ENCODE assay signal across 24 cellular contexts in genomic region chr19:55698256-55698655, GRCh38. TPM values are rescaled to one million over a fixed set of nuclear protein-coding genes. Genes with fewer than 3 reads are reported as not detected.
"Had no signal": no experiment of that assay in that cellular context is flagged by ENCODE, and none has a peak within 500 bp of the region (broad histone marks: within the 10 kb centered on the region; RNA-seq: fewer than 3 reads in every experiment).

No MANE protein-coding gene starts in this region.

- DNase-seq: activated CD4-positive, alpha-beta T cell treated with anti-CD3 and anti-CD28 coated beads, Interleukin-2, amount 10 ng/mL, durations not matched to agents 7 days and 5 days; activated naive CD4-positive, alpha-beta T cell treated with Interleukin-2 at 50 U/mL for 16 hours; brain microvascular endothelial cell; central memory CD4-positive, alpha-beta T cell; colonic mucosa; hypothalamus; islet precursor cell; nephron progenitor cell; occipital lobe; small intestine; stimulated activated CD4-positive, alpha-beta T cell treated with anti-CD3 and anti-CD28 coated beads, Interleukin-4, amount 100 ng/mL, for 1 hour; T1000; testis; upper lobe of left lung had no signal

- ATAC-seq: left colon had no signal

- H3K27ac ChIP-seq: brain microvascular endothelial cell, colonic mucosa, prostate gland, right atrium auricular region, SK-N-MC, testis, upper lobe of left lung had no signal

- H3K4me3 ChIP-seq: colonic mucosa, prostate gland, right atrium auricular region, SK-N-MC, testis, upper lobe of left lung had no signal

- H3K9me3 ChIP-seq: colonic mucosa, prostate gland, right atrium auricular region, testis, upper lobe of left lung had no signal

- H3K27me3 Mint-ChIP-seq: activated CD4-positive, alpha-beta T cell treated with anti-CD3 and anti-CD28 coated beads, Interleukin-2, amount 10 ng/mL, durations not matched to agents 7 days and 5 days had no signal

- H3K9me3 Mint-ChIP-seq: activated CD4-positive, alpha-beta T cell treated with anti-CD3 and anti-CD28 coated beads, Interleukin-2, amount 10 ng/mL, durations not matched to agents 7 days and 5 days had no signal

- H3K4me3 Mint-ChIP-seq: activated CD4-positive, alpha-beta T cell treated with anti-CD3 and anti-CD28 coated beads, Interleukin-2, amount 10 ng/mL, durations not matched to agents 7 days and 5 days; nephron progenitor cell had no signal

- H3K4me1 ChIP-seq: colonic mucosa, prostate gland, right atrium auricular region, upper lobe of left lung had no signal

- H3K27me3 ChIP-seq: brain microvascular endothelial cell, colonic mucosa, right atrium auricular region, testis, upper lobe of left lung had no signal

RNA-seq across cellular contexts. Expression of gene NLRP9, which starts 39.9 kb away (rescaled TPM):
- total RNA-seq: activated CD4-positive, alpha-beta T cell treated with anti-CD3 and anti-CD28 coated beads, Interleukin-2, amount 10 ng/mL, durations not matched to agents 7 days and 5 days; activated CD8-positive, alpha-beta memory T cell treated with anti-CD3 and anti-CD28 coated beads for 36 hours; aorta; colonic mucosa; frontal cortex; left colon; lung microvascular endothelial cell; myocyte; occipital lobe; right atrium auricular region; upper lobe of left lung had no signal
- polyA plus RNA-seq: aorta, esophagus had no signal
